Comparison of ENCODE assay signal across 1 cellular context in the genomic region with DNA sequence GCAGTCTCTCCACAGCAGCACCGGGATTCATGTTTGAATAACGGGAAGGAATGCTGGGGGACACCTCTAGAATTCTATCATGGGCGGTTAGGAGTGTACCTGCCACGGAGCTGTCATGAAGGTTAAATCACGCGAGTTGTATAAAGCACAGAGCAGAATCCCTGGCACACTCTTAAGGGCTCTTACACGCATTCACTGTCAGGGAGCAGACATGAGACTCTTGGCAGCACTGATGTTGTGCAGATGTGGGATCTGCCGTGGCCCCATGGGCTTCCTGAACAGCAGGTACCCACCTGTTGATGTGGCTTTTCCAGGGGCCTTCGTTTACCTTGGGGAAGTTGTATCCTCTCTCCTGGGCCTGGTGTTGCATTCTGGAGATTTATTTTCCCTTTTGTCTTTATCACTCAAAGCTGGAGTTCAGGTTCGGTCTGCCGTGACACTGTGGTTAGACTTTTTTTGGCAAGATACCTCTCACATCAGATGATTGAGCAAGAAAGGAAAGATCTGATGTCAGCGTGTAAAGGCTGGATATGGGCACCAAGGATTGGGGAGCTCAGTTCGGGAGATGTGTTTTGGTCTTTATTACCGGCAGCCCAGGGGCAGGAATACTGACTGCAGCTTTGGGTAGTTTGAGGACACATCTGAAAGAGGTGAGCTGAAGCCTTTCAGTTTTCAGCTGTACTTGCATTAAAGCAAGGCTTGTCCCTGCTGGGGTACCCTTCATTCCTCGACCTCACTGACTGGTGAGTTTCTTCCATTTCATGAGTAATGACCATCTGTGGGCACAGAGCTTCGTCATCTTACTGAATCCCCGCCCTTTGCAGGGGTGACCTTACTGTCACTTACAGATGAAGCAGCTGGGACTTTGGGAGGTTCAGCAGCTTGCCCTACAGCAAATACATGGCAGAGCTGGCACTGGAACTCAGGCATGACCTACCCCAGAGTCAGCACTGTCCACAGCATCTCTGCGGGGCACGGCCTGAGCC.
TF ChIP-seq lines count a peak whose summit lies in the region.

No MANE protein-coding gene starts in this region.

TF ChIP-seq in HepG2, 621 proteins besides CTCF, POLR2A, EP300 and RAD21:
- TF ChIP-seq ZNF224 (CRISPR knock-in tag; IDR thresholded peaks at IDR 0.05) (no peak), THAP11 (CRISPR knock-in tag; IDR thresholded peaks at IDR 0.05) (no peak), POLR2G (IDR thresholded peaks at IDR 0.05; ENCODE audit: low read depth, low read length) (peak; percentile 47; the same call in 1 of the 2 replicates), ZBTB8A (CRISPR knock-in tag; IDR thresholded peaks at IDR 0.05; ENCODE audit: borderline replicate concordance, low read depth) (no peak), RBM22 (optimal IDR thresholded peaks at IDR 0.05; ENCODE audit: low read length) (peak; percentile 25), FOXM1 (CRISPR knock-in tag; IDR thresholded peaks at IDR 0.05) (no peak), TGIF2 (CRISPR knock-in tag; IDR thresholded peaks at IDR 0.05) (no peak), POLR2AphosphoS5 (IDR thresholded peaks at IDR 0.05; ENCODE audit: low read depth, low read length) (0 out of 2 replicates have a peak, but pooled peaks have one; percentile 29), TRIM24 (CRISPR knock-in tag; IDR thresholded peaks at IDR 0.05) (no peak), ZFP41 (CRISPR knock-in tag; IDR thresholded peaks at IDR 0.05; ENCODE audit: borderline replicate concordance) (no peak), ZNF615 (CRISPR knock-in tag; IDR thresholded peaks at IDR 0.05; ENCODE audit: borderline replicate concordance) (no peak), ZNF3 (CRISPR knock-in tag; IDR thresholded peaks at IDR 0.05) (no peak), CHD2 (IDR thresholded peaks at IDR 0.05; ENCODE audit: low read depth, low read length) (no peak), ELF4 (CRISPR knock-in tag; IDR thresholded peaks at IDR 0.05; ENCODE audit: borderline replicate concordance) (no peak), HOXA5 (CRISPR knock-in tag; IDR thresholded peaks at IDR 0.05) (no peak), ZNF552 (CRISPR knock-in tag; IDR thresholded peaks at IDR 0.05; ENCODE audit: borderline replicate concordance) (no peak), MTF1 (CRISPR knock-in tag; IDR thresholded peaks at IDR 0.05) (no peak)
- TF ChIP-seq, protein P1, sequence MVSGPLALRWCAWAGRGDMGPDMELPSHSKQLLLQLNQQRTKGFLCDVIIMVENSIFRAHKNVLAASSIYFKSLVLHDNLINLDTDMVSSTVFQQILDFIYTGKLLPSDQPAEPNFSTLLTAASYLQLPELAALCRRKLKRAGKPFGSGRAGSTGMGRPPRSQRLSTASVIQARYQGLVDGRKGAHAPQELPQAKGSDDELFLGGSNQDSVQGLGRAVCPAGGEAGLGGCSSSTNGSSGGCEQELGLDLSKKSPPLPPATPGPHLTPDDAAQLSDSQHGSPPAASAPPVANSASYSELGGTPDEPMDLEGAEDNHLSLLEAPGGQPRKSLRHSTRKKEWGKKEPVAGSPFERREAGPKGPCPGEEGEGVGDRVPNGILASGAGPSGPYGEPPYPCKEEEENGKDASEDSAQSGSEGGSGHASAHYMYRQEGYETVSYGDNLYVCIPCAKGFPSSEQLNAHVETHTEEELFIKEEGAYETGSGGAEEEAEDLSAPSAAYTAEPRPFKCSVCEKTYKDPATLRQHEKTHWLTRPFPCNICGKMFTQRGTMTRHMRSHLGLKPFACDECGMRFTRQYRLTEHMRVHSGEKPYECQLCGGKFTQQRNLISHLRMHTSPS (CRISPR knock-in tag; IDR thresholded peaks at IDR 0.05; ENCODE audit: low read depth), result no peak
- TF ChIP-seq, protein P2, sequence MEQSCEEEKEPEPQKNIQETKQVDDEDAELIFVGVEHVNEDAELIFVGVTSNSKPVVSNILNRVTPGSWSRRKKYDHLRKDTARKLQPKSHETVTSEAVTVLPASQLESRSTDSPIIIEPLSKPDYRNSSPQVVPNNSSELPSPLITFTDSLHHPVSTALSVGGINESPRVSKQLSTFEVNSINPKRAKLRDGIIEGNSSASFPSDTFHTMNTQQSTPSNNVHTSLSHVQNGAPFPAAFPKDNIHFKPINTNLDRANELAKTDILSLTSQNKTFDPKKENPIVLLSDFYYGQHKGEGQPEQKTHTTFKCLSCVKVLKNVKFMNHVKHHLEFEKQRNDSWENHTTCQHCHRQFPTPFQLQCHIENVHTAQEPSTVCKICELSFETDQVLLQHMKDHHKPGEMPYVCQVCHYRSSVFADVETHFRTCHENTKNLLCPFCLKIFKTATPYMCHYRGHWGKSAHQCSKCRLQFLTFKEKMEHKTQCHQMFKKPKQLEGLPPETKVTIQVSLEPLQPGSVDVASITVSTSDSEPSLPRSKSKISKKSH (CRISPR knock-in tag; IDR thresholded peaks at IDR 0.05; ENCODE audit: borderline replicate concordance), result peak; percentile 16; the same call in 1 of the 2 replicates
- TF ChIP-seq, protein P3, sequence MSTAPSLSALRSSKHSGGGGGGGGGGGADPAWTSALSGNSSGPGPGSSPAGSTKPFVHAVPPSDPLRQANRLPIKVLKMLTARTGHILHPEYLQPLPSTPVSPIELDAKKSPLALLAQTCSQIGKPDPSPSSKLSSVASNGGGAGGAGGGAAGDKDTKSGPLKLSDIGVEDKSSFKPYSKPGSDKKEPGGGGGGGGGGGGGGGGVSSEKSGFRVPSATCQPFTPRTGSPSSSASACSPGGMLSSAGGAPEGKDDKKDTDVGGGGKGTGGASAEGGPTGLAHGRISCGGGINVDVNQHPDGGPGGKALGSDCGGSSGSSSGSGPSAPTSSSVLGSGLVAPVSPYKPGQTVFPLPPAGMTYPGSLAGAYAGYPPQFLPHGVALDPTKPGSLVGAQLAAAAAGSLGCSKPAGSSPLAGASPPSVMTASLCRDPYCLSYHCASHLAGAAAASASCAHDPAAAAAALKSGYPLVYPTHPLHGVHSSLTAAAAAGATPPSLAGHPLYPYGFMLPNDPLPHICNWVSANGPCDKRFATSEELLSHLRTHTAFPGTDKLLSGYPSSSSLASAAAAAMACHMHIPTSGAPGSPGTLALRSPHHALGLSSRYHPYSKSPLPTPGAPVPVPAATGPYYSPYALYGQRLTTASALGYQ (CRISPR knock-in tag; IDR thresholded peaks at IDR 0.05), result no peak
- TF ChIP-seq, protein P4, sequence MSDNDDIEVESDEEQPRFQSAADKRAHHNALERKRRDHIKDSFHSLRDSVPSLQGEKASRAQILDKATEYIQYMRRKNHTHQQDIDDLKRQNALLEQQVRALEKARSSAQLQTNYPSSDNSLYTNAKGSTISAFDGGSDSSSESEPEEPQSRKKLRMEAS (IDR thresholded peaks at IDR 0.05), result no peak
